In the genomic region with DNA sequence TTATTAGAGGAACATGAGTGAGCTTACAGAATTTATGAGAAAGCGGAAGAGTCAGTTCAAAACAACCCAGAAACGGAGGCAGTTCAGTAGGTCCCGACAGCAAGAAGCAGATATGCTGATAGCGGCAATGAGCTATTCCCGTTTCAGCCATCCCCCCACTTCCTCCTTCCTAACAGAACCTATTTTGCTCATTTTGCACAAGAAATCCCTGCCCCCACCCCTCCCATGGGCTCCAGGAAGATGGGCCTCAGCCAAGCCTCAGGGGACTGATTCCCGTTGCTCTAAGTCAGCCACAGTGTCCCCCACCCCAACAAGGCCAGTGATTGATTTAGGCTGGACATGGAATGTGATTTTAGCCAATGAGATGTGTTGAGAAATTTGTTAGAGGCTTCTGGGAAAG, we compare ENCODE assay signal across 12 cellular contexts.
DNase-seq lines count a peak whose midpoint lies in the region; ATAC-seq and TF ChIP-seq lines count a peak whose summit lies in the region.
"Had no signal": no experiment of that assay in that cellular context is flagged by ENCODE, and none has a peak within 500 bp of the region (broad histone marks: within the 10 kb centered on the region; RNA-seq: fewer than 3 reads in every experiment).

No MANE protein-coding gene starts in this region.

- ATAC-seq in left ventricle myocardium superior = peak; percentile 42
- no peak for ATAC-seq in naive thymus-derived CD8-positive, alpha-beta T cell

- H3K36me3 ChIP-seq in BE2C (no peaks in the 10 kb centered on the region), mammary epithelial cell (ENCODE audit: insufficient read depth, low read length) (no peaks in the 10 kb centered on the region)

- BruUV-seq in mammary epithelial cell (replicated peaks; lab: Mats Ljungman, UMichigan) = no TSS peak

- no peaks in the 10 kb centered on the region for H3K79me2 ChIP-seq in mammary epithelial cell (ENCODE audit: insufficient read depth, low read length)

- intact Hi-C loops in left ventricle myocardium superior (cut with micrococcal nuclease) = no loop called here
- intact Hi-C loops in posterior vena cava (cut with DNase I) = no loop called here
- intact Hi-C loops in mammary epithelial cell (cut with micrococcal nuclease) = no loop called here

- no peaks in the 10 kb centered on the region for H3K9me3 Mint-ChIP-seq in naive thymus-derived CD8-positive, alpha-beta T cell
- H3K9me3 Mint-ChIP-seq: CD4-positive, alpha-beta T cell; nephron had no signal

- no peak overlapping the region for H3K9ac ChIP-seq in mammary epithelial cell (ENCODE audit: insufficient read depth, low read length)

- POLR2A ChIA-PET in naive thymus-derived CD8-positive, alpha-beta T cell (lab: Charles Lee) = no interaction called here

- no peaks in the 10 kb centered on the region for H3K9me3 ChIP-seq in BE2C
- H3K9me3 ChIP-seq in mammary epithelial cell (replicated peaks; ENCODE audit: insufficient read depth, low read length) = no peaks in the 10 kb centered on the region

- H3K27me3 Mint-ChIP-seq in naive thymus-derived CD8-positive, alpha-beta T cell = peaks cover 3 to 11% (median 9%) of the 10 kb centered on the region in 5 donors
- H3K27me3 Mint-ChIP-seq: CD4-positive, alpha-beta T cell had no signal

- CTCF ChIA-PET in mammary epithelial cell (lab: Charles Lee; ENCODE audit: low non-redundant PET) = no interaction called here

- no peak overlapping the region for H2AFZ ChIP-seq in mammary epithelial cell (ENCODE audit: low read depth, low read length)

- H3K4me3 ChIP-seq in BE2C (ENCODE audit: low read depth, low read length) = no peak overlapping the region
- H3K4me3 ChIP-seq in mammary epithelial cell (replicated peaks in 1 of 3; ENCODE audit: insufficient read depth in 1 of 3, low read depth in 2 of 3, low read length in 3 of 3) = no peak overlapping the region

- TF ChIP-seq CTCF in BE2C (IDR thresholded peaks at IDR 0.05; ENCODE audit: low read depth, low read length) (no peak), mammary epithelial cell (conservative IDR thresholded peaks at IDR 0.05 in 1 of 2, IDR thresholded peaks at IDR 0.05 in 1 of 2; ENCODE audit: extremely low read depth in 1 of 2, insufficient read depth in 1 of 2, low read depth in 1 of 2, low read length in 2 of 2) (no peak)

- 70% methylated on average over 4 of the region's 6 CpGs for WGBS in mammary epithelial cell (ENCODE audit: low coverage, missing lambda C conversion rate)

- H3K36me3 Mint-ChIP-seq in naive thymus-derived CD8-positive, alpha-beta T cell = no peaks in the 10 kb centered on the region

- H3K27ac ChIP-seq in mammary epithelial cell (ENCODE audit: insufficient read depth, low read depth, low read length) = no peak overlapping the region

- H3K27ac Mint-ChIP-seq in naive thymus-derived CD8-positive, alpha-beta T cell = no peak overlapping the region
- H3K27ac Mint-ChIP-seq: CD4-positive, alpha-beta T cell had no signal

- in situ Hi-C loops in mammary epithelial cell (cut with MboI; ENCODE audit: low sequenced_read_pairs in 2 of 2) = no loop called here

- no peaks in the 10 kb centered on the region for H4K20me1 ChIP-seq in mammary epithelial cell (ENCODE audit: insufficient read depth, low read length)

- DNase-seq in GDM1 (lab: John Stamatoyannopoulos, UW) (peak; percentile 69), SIG-M5 treated with dmso at 0.1 percent for 504 hours (lab: John Stamatoyannopoulos, UW; ENCODE audit: unreplicated experiment) (peak; percentile 96), left ventricle myocardium superior (peak; percentile 57), posterior vena cava (ENCODE audit: low spot score) (peak; percentile 87), BE2C (no peak), H4 (ENCODE audit: low spot score) (no peak), mammary epithelial cell (no peak)
- no peak for DNase-seq in naive thymus-derived CD8-positive, alpha-beta T cell
- DNase-seq: CD4-positive, alpha-beta T cell; NCI-H526; stimulated activated CD4-positive, alpha-beta T cell treated with anti-CD3 and anti-CD28 coated beads, Interleukin-1b, Interleukin-23, amount 100 ng/mL, for 48 hours had no signal

- H3K27me3 ChIP-seq in BE2C (no peaks in the 10 kb centered on the region), mammary epithelial cell (ENCODE audit: insufficient read depth, low read length) (no peaks in the 10 kb centered on the region)

- H3K4me1 ChIP-seq in BE2C (peaks cover 7% of the 10 kb centered on the region; the same call in 1 of the 2 replicates), mammary epithelial cell (ENCODE audit: insufficient read depth, low read length) (peaks cover 21% of the 10 kb centered on the region)

- dilution Hi-C loops in mammary epithelial cell (cut with HindIII; ENCODE audit: low sequenced_read_pairs) = no loop called here

- H3K4me2 ChIP-seq in mammary epithelial cell (ENCODE audit: insufficient read depth, low read depth, low read length) = no peak overlapping the region

- H3K4me3 Mint-ChIP-seq in naive thymus-derived CD8-positive, alpha-beta T cell = no peak overlapping the region
- H3K4me3 Mint-ChIP-seq: CD4-positive, alpha-beta T cell; nephron had no signal

- H3K4me1 Mint-ChIP-seq in naive thymus-derived CD8-positive, alpha-beta T cell = peaks cover 7 to 29% (median 12%) of the 10 kb centered on the region in 4 donors

Comparison
In these comparisons a context has a peak if more than half of its experiments do, and no peak if none do; other contexts are left out.
1. DNase-seq: peak in GDM1 (single experiment), SIG-M5 treated with dmso at 0.1 percent for 504 hours (single experiment), left ventricle myocardium superior (single experiment) and posterior vena cava (single experiment); none in BE2C (single experiment), H4 (single experiment), mammary epithelial cell (single experiment) and naive thymus-derived CD8-positive, alpha-beta T cell (0 of 10).